12 cellular contexts compared by ENCODE assay signal in genomic region chr1:204075890-204076837, GRCh38. TPM values are rescaled to one million over a fixed set of nuclear protein-coding genes. Genes with fewer than 3 reads are reported as not detected.
DNase-seq lines count a peak whose midpoint lies in the region; ATAC-seq and TF ChIP-seq lines count a peak whose summit lies in the region.
"Had no signal": no experiment of that assay in that cellular context is flagged by ENCODE, and none has a peak within 500 bp of the region (broad histone marks: within the 10 kb centered on the region; RNA-seq: fewer than 3 reads in every experiment).

No MANE protein-coding gene starts in this region.

- intact Hi-C loops in heart right ventricle (cut with DNase I): loop anchor here in 7 of 10 donors (2.0 to 10.0 kb wide), 7 partner anchors 19 to 215 kb away; partner anchors contain the start of gene SNRPE (in 1 of the 7)
- intact Hi-C loops in right cardiac atrium (cut with DNase I): loop anchor here in 1 of 4 donors (2.0 kb wide), 1 partner anchor 47 kb away; no protein-coding TSS in a partner anchor
- intact Hi-C loops in esophagus squamous epithelium (cut with DNase I): no loop called here
- intact Hi-C loops in vagina (cut with DNase I): no loop called here

- H3K9me3 Mint-ChIP-seq in nephron: no peaks in the 10 kb centered on the region
- H3K9me3 Mint-ChIP-seq: activated T-cell treated with anti-CD3 and anti-CD28 coated beads, Interleukin-2, amount 50 U/mL, for 24 hours had no signal

- 70 to 72% methylated on average over 4 of the region's 4 CpGs for WGBS in heart right ventricle, 2 donors
- 73% methylated on average over 4 of the region's 4 CpGs for WGBS in right cardiac atrium
- 69 to 83% methylated on average over 4 of the region's 4 CpGs for WGBS in esophagus squamous epithelium, 2 donors

- H3K27ac ChIP-seq in heart right ventricle (peak overlapping the region in 7 of 10 donors; percentile 14 to 95 (median 85)), right cardiac atrium (ENCODE audit: low read length) (no peak overlapping the region), esophagus squamous epithelium (peak overlapping the region in 3 of 4 donors; percentile 91 to 94 (median 92)), vagina (peak overlapping the region; percentile 97)

- H3K36me3 ChIP-seq in heart right ventricle (no peaks in the 10 kb centered on the region), esophagus squamous epithelium (no peaks in the 10 kb centered on the region), vagina (no peaks in the 10 kb centered on the region)

- peak overlapping the region; percentile 93 to 98 (median 97) for H3K4me3 Mint-ChIP-seq in nephron

- H3K4me3 ChIP-seq in heart right ventricle: peak overlapping the region in 7 of 10 donors; percentile 60 to 90 (median 86)
- H3K4me3 ChIP-seq in right cardiac atrium (ENCODE audit: low read length): no peak overlapping the region
- peak overlapping the region in 3 of 4 donors; percentile 76 to 90 (median 86) for H3K4me3 ChIP-seq in esophagus squamous epithelium
- peak overlapping the region; percentile 84 to 91 for H3K4me3 ChIP-seq in vagina

- H3K4me1 ChIP-seq in heart right ventricle (peaks cover 5 to 70% (median 63%) of the 10 kb centered on the region in 9 donors), right cardiac atrium (ENCODE audit: control insufficient read depth, insufficient read depth, low read length) (peaks cover 12% of the 10 kb centered on the region), esophagus squamous epithelium (peaks cover 49 to 90% (median 55%) of the 10 kb centered on the region in 3 donors), vagina (peaks cover 68% of the 10 kb centered on the region)

- TF ChIP-seq CTCF in heart right ventricle (IDR thresholded peaks at IDR 0.05): no peak
- no peak for TF ChIP-seq CTCF in esophagus squamous epithelium (IDR thresholded peaks at IDR 0.05)
- no peak for TF ChIP-seq CTCF in nephron (IDR thresholded peaks at IDR 0.05; ENCODE audit: unreplicated experiment in 3 of 3)
- no peak for TF ChIP-seq CTCF in vagina (IDR thresholded peaks at IDR 0.05)

- TF ChIP-seq POLR2A in esophagus squamous epithelium (IDR thresholded peaks at IDR 0.05) (no peak), vagina (IDR thresholded peaks at IDR 0.05) (no peak)

- H3K4me1 Mint-ChIP-seq in nephron: peaks cover 48% of the 10 kb centered on the region

- H3K27me3 ChIP-seq in heart right ventricle (peaks cover 0 to 54% (median 0%) of the 10 kb centered on the region in 7 donors), right cardiac atrium (ENCODE audit: control insufficient read depth, insufficient read depth) (no peaks in the 10 kb centered on the region), esophagus squamous epithelium (peaks cover 0 to 26% (median 0%) of the 10 kb centered on the region in 4 donors), vagina (no peaks in the 10 kb centered on the region)

- H3K27me3 Mint-ChIP-seq in nephron (ENCODE audit: low read depth): peaks cover 8% of the 10 kb centered on the region

- ATAC-seq in heart right ventricle: no peak
- ATAC-seq in right cardiac atrium: no peak
- no peak for ATAC-seq in left lobe of liver
- ATAC-seq in GM21381 (IDR thresholded peaks at IDR 0.05; ENCODE audit: unreplicated experiment): no peak

- DNase-seq in heart right ventricle (no peak), right cardiac atrium (no peak), esophagus squamous epithelium (lab: John Stamatoyannopoulos, UW) (no peak), vagina (ENCODE audit: extremely low spot score in 2 of 2) (no peak), left lobe of liver (ENCODE audit: low spot score) (no peak), NCI-H187 treated with DMSO at 0.1 percent for 48 hours (lab: John Stamatoyannopoulos, UW) (no peak)
- DNase-seq: activated T-cell treated with anti-CD3 and anti-CD28 coated beads, Interleukin-2, amount 50 U/mL, for 24 hours; GF-D8; NCI-H1092; NK-92 treated with Interleukin-12 subunit alpha and Interleukin-12 subunit beta, amount 100 ng/mL, for 24 hours had no signal

- H3K36me3 Mint-ChIP-seq in nephron (ENCODE audit: low read depth): no peaks in the 10 kb centered on the region

- H3K9me3 ChIP-seq in heart right ventricle (no peaks in the 10 kb centered on the region), right cardiac atrium (ENCODE audit: control insufficient read depth, low read length) (no peaks in the 10 kb centered on the region), esophagus squamous epithelium (no peaks in the 10 kb centered on the region), vagina (no peaks in the 10 kb centered on the region)

- peak overlapping the region; percentile 61 to 95 (median 90) for H3K27ac Mint-ChIP-seq in nephron
- H3K27ac Mint-ChIP-seq: activated T-cell treated with anti-CD3 and anti-CD28 coated beads, Interleukin-2, amount 50 U/mL, for 24 hours had no signal

RNA-seq across cellular contexts. Expression of gene SOX13, which starts 3.2 kb away (rescaled TPM):
- total RNA-seq in heart right ventricle: 10 to 100 TPM in 8 of 10 donors, 1 to 10 TPM in 2; 7.3 to 18.6 (median 12.1) TPM
- polyA plus RNA-seq in heart right ventricle: 10 to 100 TPM in 1 of 2 donors, 1 to 10 TPM in 1; 8.6 to 14.7 TPM
- total RNA-seq in right cardiac atrium: 10 to 100 TPM; 11.4 to 17.9 (median 12.6) TPM
- 9.4 TPM for polyA plus RNA-seq in right cardiac atrium
- total RNA-seq in esophagus squamous epithelium: 10 to 100 TPM in 3 of 4 donors, 1 to 10 TPM in 1; 9.0 to 21.2 (median 14.5) TPM
- 41.0 TPM for total RNA-seq in vagina
- total RNA-seq in left lobe of liver: 33.8 TPM

Comparison
In these comparisons a context has a peak if more than half of its experiments do, and no peak if none do; other contexts are left out.
1. intact Hi-C loops: an anchor here in heart right ventricle (2.0 to 10.0 kb wide); none called in esophagus squamous epithelium and vagina.